In genomic region chr7:33395340-33395739, GRCh38 we compare ENCODE assay signal across 21 cellular contexts.
DNase-seq lines count a peak whose midpoint lies in the region; ATAC-seq lines count a peak whose summit lies in the region.
"Had no signal": no experiment of that assay in that cellular context is flagged by ENCODE, and none has a peak within 500 bp of the region (broad histone marks: within the 10 kb centered on the region; RNA-seq: fewer than 3 reads in every experiment).

No MANE protein-coding gene starts in this region.

- H3K9me3 Mint-ChIP-seq in T-cell = peaks cover 7 to 11% (median 9%) of the 10 kb centered on the region in 3 donors
- H3K9me3 Mint-ChIP-seq: stimulated activated naive CD8-positive, alpha-beta T cell treated with anti-CD3 and anti-CD28 coated beads, Interleukin-15, amount 100 ng/mL, for 72 hours had no signal

- no peak for ATAC-seq in T-cell (replicated peaks in 1 of 4)
- ATAC-seq: activated CD4-positive, alpha-beta T cell treated with anti-CD3 and anti-CD28 coated beads for 36 hours; Panc1; sciatic nerve; stimulated activated naive CD8-positive, alpha-beta T cell treated with anti-CD3 and anti-CD28 coated beads, Interleukin-15, amount 100 ng/mL, for 72 hours had no signal

- peak; percentile 92 for DNase-seq in DMS53 treated with DMSO at 0.1 percent for 48 hours (lab: John Stamatoyannopoulos, UW; ENCODE audit: unreplicated experiment)
- peak; percentile 80 for DNase-seq in NCI-H1105 treated with DMSO at 0.1 percent for 48 hours (lab: John Stamatoyannopoulos, UW)
- DNase-seq in NCI-H510A (lab: John Stamatoyannopoulos, UW) = peak; percentile 33
- peak; percentile 22 for DNase-seq in fibroblast of peridontal ligament (ENCODE audit: extremely low read depth)
- no peak for DNase-seq in mucosa of gallbladder (ENCODE audit: low spot score)
- DNase-seq in activated T-cell treated with anti-CD3 and anti-CD28 coated beads, Interleukin-2, amount 50 U/mL, for 1 hour = no peak
- no peak for DNase-seq in middle frontal gyrus (ENCODE audit: extremely low spot score, low spot score)
- DNase-seq in T-cell = no peak
- DNase-seq: activated CD4-positive, alpha-beta T cell treated with anti-CD3 and anti-CD28 coated beads for 36 hours; CD4-positive, CD25-positive, alpha-beta regulatory T cell; H7; naive B cell; NCI-H1048; NCI-H82; SK-N-SH; stimulated activated CD4-positive, alpha-beta T cell treated with anti-CD3 and anti-CD28 coated beads, Interleukin-1b, Interleukin-23, amount 100 ng/mL, for 48 hours; stimulated activated naive CD8-positive, alpha-beta T cell treated with anti-CD3 and anti-CD28 coated beads, Interleukin-15, amount 100 ng/mL, for 72 hours; T1000; upper lobe of left lung had no signal

- CTCF ChIA-PET in T-cell (lab: Charles Lee) = interaction anchor here in 1 of 2 donors (0.5 kb wide), 1 partner anchor 294 kb away, joined by 3 read pairs; no protein-coding TSS in a partner anchor

- no peaks in the 10 kb centered on the region for H3K27me3 Mint-ChIP-seq in T-cell
- H3K27me3 Mint-ChIP-seq: activated CD4-positive, alpha-beta T cell treated with anti-CD3 and anti-CD28 coated beads for 36 hours; CD4-positive, CD25-positive, alpha-beta regulatory T cell; naive B cell; stimulated activated naive CD8-positive, alpha-beta T cell treated with anti-CD3 and anti-CD28 coated beads, Interleukin-15, amount 100 ng/mL, for 72 hours had no signal

- POLR2A ChIA-PET in T-cell (lab: Charles Lee) = no interaction called here

- no peak overlapping the region for H3K4me3 Mint-ChIP-seq in T-cell
- H3K4me3 Mint-ChIP-seq: activated CD4-positive, alpha-beta T cell treated with anti-CD3 and anti-CD28 coated beads for 36 hours; CD4-positive, CD25-positive, alpha-beta regulatory T cell; naive B cell; stimulated activated naive CD8-positive, alpha-beta T cell treated with anti-CD3 and anti-CD28 coated beads, Interleukin-15, amount 100 ng/mL, for 72 hours had no signal

- peaks cover 4 to 8% (median 7%) of the 10 kb centered on the region in 3 donors for H3K4me1 Mint-ChIP-seq in T-cell
- H3K4me1 Mint-ChIP-seq: activated CD4-positive, alpha-beta T cell treated with anti-CD3 and anti-CD28 coated beads for 36 hours; naive B cell; stimulated activated naive CD8-positive, alpha-beta T cell treated with anti-CD3 and anti-CD28 coated beads, Interleukin-15, amount 100 ng/mL, for 72 hours had no signal

- peaks cover 49% of the 10 kb centered on the region for H3K36me3 Mint-ChIP-seq in T-cell

- H3K27ac Mint-ChIP-seq in T-cell = no peak overlapping the region
- H3K27ac Mint-ChIP-seq: activated CD4-positive, alpha-beta T cell treated with anti-CD3 and anti-CD28 coated beads for 36 hours; CD4-positive, CD25-positive, alpha-beta regulatory T cell; naive B cell; stimulated activated naive CD8-positive, alpha-beta T cell treated with anti-CD3 and anti-CD28 coated beads, Interleukin-15, amount 100 ng/mL, for 72 hours had no signal

Comparison
In these comparisons a context has a peak if more than half of its experiments do, and no peak if none do; other contexts are left out.
1. DNase-seq: peak in DMS53 treated with DMSO at 0.1 percent for 48 hours (single experiment), NCI-H1105 treated with DMSO at 0.1 percent for 48 hours (single experiment), NCI-H510A (single experiment) and fibroblast of peridontal ligament (single experiment); none in mucosa of gallbladder (single experiment), activated T-cell treated with anti-CD3 and anti-CD28 coated beads, Interleukin-2, amount 50 U/mL, for 1 hour (single experiment), middle frontal gyrus (single experiment) and T-cell (0 of 34).